In the genomic region with DNA sequence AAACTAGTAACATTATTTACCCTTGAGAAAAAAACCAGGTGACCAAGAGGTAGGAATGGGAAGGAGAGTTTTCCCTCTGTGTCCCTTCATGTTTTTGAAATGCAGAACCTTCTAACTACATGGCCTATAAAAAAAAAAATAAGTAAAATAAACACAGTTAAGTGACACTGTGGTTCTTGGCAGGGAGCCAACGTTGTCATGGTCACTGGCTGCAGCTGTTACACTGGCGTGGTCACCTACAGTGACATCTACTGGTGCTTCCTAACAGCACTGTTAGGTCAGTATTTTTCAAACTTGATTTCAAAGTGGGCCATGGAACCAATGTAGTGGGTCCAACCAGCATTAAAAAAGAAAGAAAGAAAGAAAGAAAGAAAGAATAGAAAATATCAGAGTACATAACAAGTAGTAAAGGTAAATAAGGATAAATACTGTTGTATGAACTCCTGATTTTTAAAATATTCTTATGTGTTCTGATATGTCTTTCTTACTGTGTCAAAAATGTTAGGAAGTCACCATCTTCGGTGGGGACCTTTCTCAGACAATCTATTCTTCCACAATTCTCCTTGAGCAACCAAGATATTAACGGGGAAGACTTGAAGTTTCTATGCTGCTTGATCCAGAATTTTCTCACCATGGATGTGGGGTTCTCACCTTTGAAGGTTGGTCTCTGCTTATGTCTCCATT, we compare ENCODE assay signal across 8 cellular contexts. TPM values are rescaled to one million over a fixed set of nuclear protein-coding genes. Genes with fewer than 3 reads are reported as not detected.
DNase-seq lines count a peak whose midpoint lies in the region; ATAC-seq and TF ChIP-seq lines count a peak whose summit lies in the region.

No MANE protein-coding gene starts in this region.

- H3K4me1 ChIP-seq in GM23338 (ENCODE audit: insufficient read depth) (no peaks in the 10 kb centered on the region), Karpas-422 (ENCODE audit: low read length) (peaks cover 3% of the 10 kb centered on the region; the same call in 1 of the 2 replicates), PC-9 (replicated peaks; ENCODE audit: insufficient read depth) (no peaks in the 10 kb centered on the region)

- BruUV-seq in PC-9 (replicated peaks; lab: Mats Ljungman, UMichigan) = no TSS peak

- no peak overlapping the region for H3K9ac ChIP-seq in Karpas-422 (ENCODE audit: low read length)

- intact Hi-C loops in PC-9 (cut with micrococcal nuclease; ENCODE audit: unreplicated experiment) = loop anchor here (1.0 to 10.0 kb wide), 3 partner anchors 144 to 827 kb away; no protein-coding TSS in a partner anchor

- H3K4me3 Mint-ChIP-seq in GM23338 = no peak overlapping the region
- no peak overlapping the region for H3K4me3 Mint-ChIP-seq in activated T-cell treated with anti-CD3 and anti-CD28 coated beads, Interleukin-2, amount 50 U/mL, for 24 hours
- no peak overlapping the region for H3K4me3 Mint-ChIP-seq in nephron progenitor cell

- H3K27me3 Mint-ChIP-seq in GM23338 (ENCODE audit: insufficient read depth, low read depth, poor library complexity) (no peaks in the 10 kb centered on the region), nephron progenitor cell (ENCODE audit: low read depth, poor library complexity) (no peaks in the 10 kb centered on the region)
- peaks cover 9% of the 10 kb centered on the region for H3K27me3 Mint-ChIP-seq in activated T-cell treated with anti-CD3 and anti-CD28 coated beads, Interleukin-2, amount 50 U/mL, for 24 hours

- POLR2A ChIA-PET in PC-9 (lab: Charles Lee; ENCODE audit: unreplicated experiment) = no interaction called here

- H3K27ac ChIP-seq in GM23338 (ENCODE audit: low read depth) (no peak overlapping the region), Karpas-422 (ENCODE audit: low read length) (no peak overlapping the region), PC-9 (no peak overlapping the region)

- no peaks in the 10 kb centered on the region for H3K4me1 Mint-ChIP-seq in GM23338
- peaks cover 6% of the 10 kb centered on the region for H3K4me1 Mint-ChIP-seq in activated T-cell treated with anti-CD3 and anti-CD28 coated beads, Interleukin-2, amount 50 U/mL, for 24 hours (ENCODE audit: low read depth)
- H3K4me1 Mint-ChIP-seq in nephron progenitor cell = peaks cover 11% of the 10 kb centered on the region

- H3K9me3 Mint-ChIP-seq in GM23338 = no peaks in the 10 kb centered on the region
- H3K9me3 Mint-ChIP-seq in activated T-cell treated with anti-CD3 and anti-CD28 coated beads, Interleukin-2, amount 50 U/mL, for 24 hours = no peaks in the 10 kb centered on the region
- peaks cover 3% of the 10 kb centered on the region for H3K9me3 Mint-ChIP-seq in nephron progenitor cell

- CTCF ChIA-PET in PC-9 (lab: Charles Lee) = no interaction called here

- no peaks in the 10 kb centered on the region for H3K9me3 ChIP-seq in Karpas-422 (ENCODE audit: low read length)
- H3K9me3 ChIP-seq in PC-9 (ENCODE audit: insufficient read depth, low read depth) = no peaks in the 10 kb centered on the region

- H3K79me2 ChIP-seq in GM23338 (replicated peaks; ENCODE audit: insufficient read depth) (no peaks in the 10 kb centered on the region), Karpas-422 (ENCODE audit: low read length) (no peaks in the 10 kb centered on the region), PC-9 (ENCODE audit: low read depth) (no peaks in the 10 kb centered on the region)

- H3K4me3 ChIP-seq in GM23338 = no peak overlapping the region
- no peak overlapping the region for H3K4me3 ChIP-seq in Karpas-422 (ENCODE audit: low read length)
- H3K4me3 ChIP-seq in PC-9 = no peak overlapping the region

- no peaks in the 10 kb centered on the region for H3K36me3 ChIP-seq in GM23338 (ENCODE audit: insufficient read depth)
- H3K36me3 ChIP-seq in Karpas-422 (ENCODE audit: insufficient read depth, low read length) = no peaks in the 10 kb centered on the region
- H3K36me3 ChIP-seq in PC-9 (ENCODE audit: low read depth) = no peaks in the 10 kb centered on the region

- H3K27ac Mint-ChIP-seq in GM23338 = no peak overlapping the region
- H3K27ac Mint-ChIP-seq in activated T-cell treated with anti-CD3 and anti-CD28 coated beads, Interleukin-2, amount 50 U/mL, for 24 hours = no peak overlapping the region
- no peak overlapping the region for H3K27ac Mint-ChIP-seq in nephron progenitor cell

- no peaks in the 10 kb centered on the region for H4K20me1 ChIP-seq in GM23338 (replicated peaks; ENCODE audit: insufficient read depth)
- no peaks in the 10 kb centered on the region for H4K20me1 ChIP-seq in Karpas-422 (ENCODE audit: insufficient read depth, low read depth, low read length)
- H4K20me1 ChIP-seq in PC-9 (ENCODE audit: insufficient read depth) = no peaks in the 10 kb centered on the region

- H3K9me2 ChIP-seq in GM23338 (ENCODE audit: insufficient read depth) (peaks cover 3% of the 10 kb centered on the region; the same call in 1 of the 2 replicates), Karpas-422 (replicated peaks; ENCODE audit: insufficient read depth, low read length) (no peaks in the 10 kb centered on the region), PC-9 (ENCODE audit: insufficient read depth) (no peaks in the 10 kb centered on the region; the same call in 1 of the 2 replicates)

- peak; percentile 26 for DNase-seq in ELF-1 (ENCODE audit: low read depth, low spot score)
- peak; percentile 79 for DNase-seq in GM23338 (ENCODE audit: low spot score)
- DNase-seq in Karpas-422 = peak; percentile 93
- peak; percentile 78 to 82 for DNase-seq in PC-9
- DNase-seq in activated T-cell treated with anti-CD3 and anti-CD28 coated beads, Interleukin-2, amount 50 U/mL, for 24 hours = peak; percentile 66
- DNase-seq in fibroblast of gingiva (ENCODE audit: low read depth) = peak; percentile 94
- DNase-seq in nephron progenitor cell = peak; percentile 80
- peak; percentile 31 for DNase-seq in stimulated activated naive CD4-positive, alpha-beta T cell treated with Interleukin-2 at 50 U/mL for 16 hours (lab: John Stamatoyannopoulos, UW)

- no peak overlapping the region for H2AFZ ChIP-seq in GM23338
- H2AFZ ChIP-seq in Karpas-422 (ENCODE audit: low read length) = no peak overlapping the region
- H2AFZ ChIP-seq in PC-9 = no peak overlapping the region

- H3K27me3 ChIP-seq in GM23338 (ENCODE audit: insufficient read depth) = no peaks in the 10 kb centered on the region
- H3K27me3 ChIP-seq in Karpas-422 (ENCODE audit: low read length) = no peaks in the 10 kb centered on the region
- H3K27me3 ChIP-seq in PC-9 (ENCODE audit: insufficient read depth, low read depth) = no peaks in the 10 kb centered on the region

- H3K4me2 ChIP-seq in GM23338 = no peak overlapping the region
- no peak overlapping the region for H3K4me2 ChIP-seq in Karpas-422 (ENCODE audit: low read depth, low read length, poor library complexity, severe bottlenecking)
- no peak overlapping the region for H3K4me2 ChIP-seq in PC-9

- H3K36me3 Mint-ChIP-seq in GM23338 (ENCODE audit: low read depth) (no peaks in the 10 kb centered on the region), nephron progenitor cell (ENCODE audit: low read depth) (no peaks in the 10 kb centered on the region)
- H3K36me3 Mint-ChIP-seq in activated T-cell treated with anti-CD3 and anti-CD28 coated beads, Interleukin-2, amount 50 U/mL, for 24 hours (ENCODE audit: low read depth) = no peaks in the 10 kb centered on the region

- H3F3A ChIP-seq in GM23338 (replicated peaks; ENCODE audit: low read depth) (no peaks in the 10 kb centered on the region), PC-9 (ENCODE audit: insufficient read depth, low read depth) (no peaks in the 10 kb centered on the region)

- ATAC-seq in GM23338 = peak; percentile 81

- TF ChIP-seq CTCF in GM23338 (conservative IDR thresholded peaks at IDR 0.05; ENCODE audit: low read depth in 2 of 2) (peak; percentile 71 to 87), PC-9 (conservative IDR thresholded peaks at IDR 0.05) (peak; percentile 75), nephron progenitor cell (IDR thresholded peaks at IDR 0.05) (peak; percentile 47)

TF ChIP-seq in GM23338, 12 proteins besides CTCF, POLR2A, EP300 and RAD21 (continues in another document):
- no peak for TF ChIP-seq ZNF331 (CRISPR knock-in tag; IDR thresholded peaks at IDR 0.05; ENCODE audit: low read depth)

RNA-seq across cellular contexts. Expression of a gene that starts 59.1 kb away (rescaled TPM):
- 62.5 and 65.3 TPM in 2 replicates for total RNA-seq in GM23338 (2014; rRNA removed; shearing (Covaris generic))
- 30.3 and 31.5 TPM in 2 replicates for polyA plus RNA-seq in GM23338 (2016; fragmentation: Nextera tagmentation; extraction: Ambion mirVana)
- total RNA-seq in Karpas-422 (2014; rRNA removed; shearing (Covaris generic); ENCODE audit: low replicate concordance) = 29.8 and 50.1 TPM in 2 replicates
- total RNA-seq in PC-9 (2021) = 23.0 and 29.9 TPM in 2 replicates

Comparison
In these comparisons a context has a peak if more than half of its experiments do, and no peak if none do; other contexts are left out.
1. DNase-seq: peak in every context shown above with its lines; median percentile 94 in fibroblast of gingiva; 93 in Karpas-422; 80 in PC-9; 80 in nephron progenitor cell; 79 in GM23338; 66 in activated T-cell treated with anti-CD3 and anti-CD28 coated beads, Interleukin-2, amount 50 U/mL, for 24 hours; 31 in stimulated activated naive CD4-positive, alpha-beta T cell treated with Interleukin-2 at 50 U/mL for 16 hours; 26 in ELF-1.